Comparison of ENCODE assay signal across 1 cellular context in genomic region chr2:8684885-8685696, GRCh38.
A peak's percentile ranks its signal among the peaks of the same experiment; 100 is the strongest.
TF ChIP-seq lines count a peak whose summit lies in the region.

No MANE protein-coding gene starts in this region.

TF ChIP-seq in HepG2, 621 proteins besides CTCF, POLR2A, EP300 and RAD21 (continued from another document and continues in another):
- TF ChIP-seq, protein P1, sequence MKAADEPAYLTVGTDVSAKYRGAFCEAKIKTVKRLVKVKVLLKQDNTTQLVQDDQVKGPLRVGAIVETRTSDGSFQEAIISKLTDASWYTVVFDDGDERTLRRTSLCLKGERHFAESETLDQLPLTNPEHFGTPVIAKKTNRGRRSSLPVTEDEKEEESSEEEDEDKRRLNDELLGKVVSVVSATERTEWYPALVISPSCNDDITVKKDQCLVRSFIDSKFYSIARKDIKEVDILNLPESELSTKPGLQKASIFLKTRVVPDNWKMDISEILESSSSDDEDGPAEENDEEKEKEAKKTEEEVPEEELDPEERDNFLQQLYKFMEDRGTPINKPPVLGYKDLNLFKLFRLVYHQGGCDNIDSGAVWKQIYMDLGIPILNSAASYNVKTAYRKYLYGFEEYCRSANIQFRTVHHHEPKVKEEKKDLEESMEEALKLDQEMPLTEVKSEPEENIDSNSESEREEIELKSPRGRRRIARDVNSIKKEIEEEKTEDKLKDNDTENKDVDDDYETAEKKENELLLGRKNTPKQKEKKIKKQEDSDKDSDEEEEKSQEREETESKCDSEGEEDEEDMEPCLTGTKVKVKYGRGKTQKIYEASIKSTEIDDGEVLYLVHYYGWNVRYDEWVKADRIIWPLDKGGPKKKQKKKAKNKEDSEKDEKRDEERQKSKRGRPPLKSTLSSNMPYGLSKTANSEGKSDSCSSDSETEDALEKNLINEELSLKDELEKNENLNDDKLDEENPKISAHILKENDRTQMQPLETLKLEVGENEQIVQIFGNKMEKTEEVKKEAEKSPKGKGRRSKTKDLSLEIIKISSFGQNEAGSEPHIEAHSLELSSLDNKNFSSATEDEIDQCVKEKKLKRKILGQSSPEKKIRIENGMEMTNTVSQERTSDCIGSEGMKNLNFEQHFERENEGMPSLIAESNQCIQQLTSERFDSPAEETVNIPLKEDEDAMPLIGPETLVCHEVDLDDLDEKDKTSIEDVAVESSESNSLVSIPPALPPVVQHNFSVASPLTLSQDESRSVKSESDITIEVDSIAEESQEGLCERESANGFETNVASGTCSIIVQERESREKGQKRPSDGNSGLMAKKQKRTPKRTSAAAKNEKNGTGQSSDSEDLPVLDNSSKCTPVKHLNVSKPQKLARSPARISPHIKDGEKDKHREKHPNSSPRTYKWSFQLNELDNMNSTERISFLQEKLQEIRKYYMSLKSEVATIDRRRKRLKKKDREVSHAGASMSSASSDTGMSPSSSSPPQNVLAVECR (CRISPR knock-in tag; IDR thresholded peaks at IDR 0.05; ENCODE audit: borderline replicate concordance) = peak; percentile 61; the same call in 1 of the 2 replicates
- TF ChIP-seq, protein P2, sequence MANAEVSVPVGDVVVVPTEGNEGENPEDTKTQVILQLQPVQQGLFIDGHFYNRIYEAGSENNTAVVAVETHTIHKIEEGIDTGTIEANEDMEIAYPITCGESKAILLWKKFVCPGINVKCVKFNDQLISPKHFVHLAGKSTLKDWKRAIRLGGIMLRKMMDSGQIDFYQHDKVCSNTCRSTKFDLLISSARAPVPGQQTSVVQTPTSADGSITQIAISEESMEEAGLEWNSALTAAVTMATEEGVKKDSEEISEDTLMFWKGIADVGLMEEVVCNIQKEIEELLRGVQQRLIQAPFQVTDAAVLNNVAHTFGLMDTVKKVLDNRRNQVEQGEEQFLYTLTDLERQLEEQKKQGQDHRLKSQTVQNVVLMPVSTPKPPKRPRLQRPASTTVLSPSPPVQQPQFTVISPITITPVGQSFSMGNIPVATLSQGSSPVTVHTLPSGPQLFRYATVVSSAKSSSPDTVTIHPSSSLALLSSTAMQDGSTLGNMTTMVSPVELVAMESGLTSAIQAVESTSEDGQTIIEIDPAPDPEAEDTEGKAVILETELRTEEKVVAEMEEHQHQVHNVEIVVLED (CRISPR knock-in tag; IDR thresholded peaks at IDR 0.05; ENCODE audit: borderline replicate concordance) = peak; percentile 35; the same call in 1 of the 2 replicates
- TF ChIP-seq NKX3-1 (CRISPR knock-in tag; IDR thresholded peaks at IDR 0.05) (peak; percentile 5; the same call in 1 of the 2 replicates), ATF4 (CRISPR knock-in tag; IDR thresholded peaks at IDR 0.05) (peak in 1 of 2 experiments; percentile 17; a peak in 1 of 4 replicates), NONO (IDR thresholded peaks at IDR 0.05) (no peak), NONO (CRISPR knock-in tag; conservative IDR thresholded peaks at IDR 0.05) (peak; percentile 67; the same call in 1 of the 2 replicates), ZMYM3 (CRISPR knock-in tag; IDR thresholded peaks at IDR 0.05) (0 out of 2 replicates have a peak, but pooled peaks have one; percentile 22), ZNF674 (CRISPR knock-in tag; IDR thresholded peaks at IDR 0.05; ENCODE audit: low read depth) (0 out of 2 replicates have a peak, but pooled peaks have one; percentile 84), ONECUT2 (CRISPR knock-in tag; IDR thresholded peaks at IDR 0.05) (0 out of 2 replicates have a peak, but pooled peaks have one; percentile 12), ZNF18 (CRISPR knock-in tag; IDR thresholded peaks at IDR 0.05; ENCODE audit: insufficient replicate concordance) (peak; percentile 68), SUZ12 (IDR thresholded peaks at IDR 0.05; ENCODE audit: low read depth, low read length) (no peak), DNMT1 (CRISPR knock-in tag; IDR thresholded peaks at IDR 0.05) (peak; percentile 14; the same call in 1 of the 2 replicates), ZNF34 (CRISPR knock-in tag; IDR thresholded peaks at IDR 0.05; ENCODE audit: borderline replicate concordance) (no peak; the same call in 1 of the 2 replicates), BCL6 (CRISPR knock-in tag; IDR thresholded peaks at IDR 0.05) (peak; percentile 29; the same call in 1 of the 2 replicates), HOXA3 (CRISPR knock-in tag; IDR thresholded peaks at IDR 0.05) (peak; percentile 62; the same call in 1 of the 2 replicates), ZNF577 (CRISPR knock-in tag; IDR thresholded peaks at IDR 0.05; ENCODE audit: borderline replicate concordance, low read depth) (no peak), RNF2 (conservative IDR thresholded peaks at IDR 0.05; ENCODE audit: low read depth) (peak; percentile 76), ZNF468 (CRISPR knock-in tag; IDR thresholded peaks at IDR 0.05) (no peak), ZNF253 (CRISPR knock-in tag; IDR thresholded peaks at IDR 0.05; ENCODE audit: borderline replicate concordance) (0 out of 2 replicates have a peak, but pooled peaks have one; percentile 31), ZBTB38 (CRISPR knock-in tag; IDR thresholded peaks at IDR 0.05) (no peak; the same call in 1 of the 2 replicates), MEIS2 (CRISPR knock-in tag; IDR thresholded peaks at IDR 0.05) (peak; percentile 81), NFYB (CRISPR knock-in tag; IDR thresholded peaks at IDR 0.05) (peak; percentile 19; the same call in 1 of the 2 replicates), ZNF570 (CRISPR knock-in tag; IDR thresholded peaks at IDR 0.05; ENCODE audit: borderline replicate concordance) (peak; percentile 37; the same call in 1 of the 2 replicates), PHF21A (CRISPR knock-in tag; IDR thresholded peaks at IDR 0.05) (0 out of 2 replicates have a peak, but pooled peaks have one; percentile 19), SP5 (CRISPR knock-in tag; IDR thresholded peaks at IDR 0.05; ENCODE audit: borderline replicate concordance, low read depth) (peak; percentile 55; the same call in 1 of the 2 replicates), ZNF878 (CRISPR knock-in tag; IDR thresholded peaks at IDR 0.05) (no peak), RFXAP (CRISPR knock-in tag; IDR thresholded peaks at IDR 0.05; ENCODE audit: borderline replicate concordance) (0 out of 2 replicates have a peak, but pooled peaks have one; percentile 58), ZSCAN12 (CRISPR knock-in tag; IDR thresholded peaks at IDR 0.05) (0 out of 2 replicates have a peak, but pooled peaks have one; percentile 17), ZNF788 (CRISPR knock-in tag; IDR thresholded peaks at IDR 0.05; ENCODE audit: borderline replicate concordance) (no peak; the same call in 1 of the 2 replicates), RORA (CRISPR knock-in tag; IDR thresholded peaks at IDR 0.05) (no peak), KDM5B (CRISPR knock-in tag; IDR thresholded peaks at IDR 0.05; ENCODE audit: borderline replicate concordance) (peak; percentile 69; the same call in 1 of the 2 replicates)
- TF ChIP-seq, protein P3, sequence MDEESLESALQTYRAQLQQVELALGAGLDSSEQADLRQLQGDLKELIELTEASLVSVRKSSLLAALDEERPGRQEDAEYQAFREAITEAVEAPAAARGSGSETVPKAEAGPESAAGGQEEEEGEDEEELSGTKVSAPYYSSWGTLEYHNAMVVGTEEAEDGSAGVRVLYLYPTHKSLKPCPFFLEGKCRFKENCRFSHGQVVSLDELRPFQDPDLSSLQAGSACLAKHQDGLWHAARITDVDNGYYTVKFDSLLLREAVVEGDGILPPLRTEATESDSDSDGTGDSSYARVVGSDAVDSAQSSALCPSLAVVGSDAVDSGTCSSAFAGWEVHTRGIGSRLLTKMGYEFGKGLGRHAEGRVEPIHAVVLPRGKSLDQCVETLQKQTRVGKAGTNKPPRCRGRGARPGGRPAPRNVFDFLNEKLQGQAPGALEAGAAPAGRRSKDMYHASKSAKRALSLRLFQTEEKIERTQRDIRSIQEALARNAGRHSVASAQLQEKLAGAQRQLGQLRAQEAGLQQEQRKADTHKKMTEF (CRISPR knock-in tag; IDR thresholded peaks at IDR 0.05) = peak; percentile 69
- TF ChIP-seq, protein P4, sequence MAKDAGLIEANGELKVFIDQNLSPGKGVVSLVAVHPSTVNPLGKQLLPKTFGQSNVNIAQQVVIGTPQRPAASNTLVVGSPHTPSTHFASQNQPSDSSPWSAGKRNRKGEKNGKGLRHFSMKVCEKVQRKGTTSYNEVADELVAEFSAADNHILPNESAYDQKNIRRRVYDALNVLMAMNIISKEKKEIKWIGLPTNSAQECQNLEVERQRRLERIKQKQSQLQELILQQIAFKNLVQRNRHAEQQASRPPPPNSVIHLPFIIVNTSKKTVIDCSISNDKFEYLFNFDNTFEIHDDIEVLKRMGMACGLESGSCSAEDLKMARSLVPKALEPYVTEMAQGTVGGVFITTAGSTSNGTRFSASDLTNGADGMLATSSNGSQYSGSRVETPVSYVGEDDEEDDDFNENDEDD (CRISPR knock-in tag; IDR thresholded peaks at IDR 0.05; ENCODE audit: borderline replicate concordance) = peak; percentile 95
- TF ChIP-seq, protein P5, sequence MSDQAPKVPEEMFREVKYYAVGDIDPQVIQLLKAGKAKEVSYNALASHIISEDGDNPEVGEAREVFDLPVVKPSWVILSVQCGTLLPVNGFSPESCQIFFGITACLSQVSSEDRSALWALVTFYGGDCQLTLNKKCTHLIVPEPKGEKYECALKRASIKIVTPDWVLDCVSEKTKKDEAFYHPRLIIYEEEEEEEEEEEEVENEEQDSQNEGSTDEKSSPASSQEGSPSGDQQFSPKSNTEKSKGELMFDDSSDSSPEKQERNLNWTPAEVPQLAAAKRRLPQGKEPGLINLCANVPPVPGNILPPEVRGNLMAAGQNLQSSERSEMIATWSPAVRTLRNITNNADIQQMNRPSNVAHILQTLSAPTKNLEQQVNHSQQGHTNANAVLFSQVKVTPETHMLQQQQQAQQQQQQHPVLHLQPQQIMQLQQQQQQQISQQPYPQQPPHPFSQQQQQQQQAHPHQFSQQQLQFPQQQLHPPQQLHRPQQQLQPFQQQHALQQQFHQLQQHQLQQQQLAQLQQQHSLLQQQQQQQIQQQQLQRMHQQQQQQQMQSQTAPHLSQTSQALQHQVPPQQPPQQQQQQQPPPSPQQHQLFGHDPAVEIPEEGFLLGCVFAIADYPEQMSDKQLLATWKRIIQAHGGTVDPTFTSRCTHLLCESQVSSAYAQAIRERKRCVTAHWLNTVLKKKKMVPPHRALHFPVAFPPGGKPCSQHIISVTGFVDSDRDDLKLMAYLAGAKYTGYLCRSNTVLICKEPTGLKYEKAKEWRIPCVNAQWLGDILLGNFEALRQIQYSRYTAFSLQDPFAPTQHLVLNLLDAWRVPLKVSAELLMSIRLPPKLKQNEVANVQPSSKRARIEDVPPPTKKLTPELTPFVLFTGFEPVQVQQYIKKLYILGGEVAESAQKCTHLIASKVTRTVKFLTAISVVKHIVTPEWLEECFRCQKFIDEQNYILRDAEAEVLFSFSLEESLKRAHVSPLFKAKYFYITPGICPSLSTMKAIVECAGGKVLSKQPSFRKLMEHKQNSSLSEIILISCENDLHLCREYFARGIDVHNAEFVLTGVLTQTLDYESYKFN (CRISPR knock-in tag; conservative IDR thresholded peaks at IDR 0.05) = peak; percentile 49
- TF ChIP-seq, protein P6, sequence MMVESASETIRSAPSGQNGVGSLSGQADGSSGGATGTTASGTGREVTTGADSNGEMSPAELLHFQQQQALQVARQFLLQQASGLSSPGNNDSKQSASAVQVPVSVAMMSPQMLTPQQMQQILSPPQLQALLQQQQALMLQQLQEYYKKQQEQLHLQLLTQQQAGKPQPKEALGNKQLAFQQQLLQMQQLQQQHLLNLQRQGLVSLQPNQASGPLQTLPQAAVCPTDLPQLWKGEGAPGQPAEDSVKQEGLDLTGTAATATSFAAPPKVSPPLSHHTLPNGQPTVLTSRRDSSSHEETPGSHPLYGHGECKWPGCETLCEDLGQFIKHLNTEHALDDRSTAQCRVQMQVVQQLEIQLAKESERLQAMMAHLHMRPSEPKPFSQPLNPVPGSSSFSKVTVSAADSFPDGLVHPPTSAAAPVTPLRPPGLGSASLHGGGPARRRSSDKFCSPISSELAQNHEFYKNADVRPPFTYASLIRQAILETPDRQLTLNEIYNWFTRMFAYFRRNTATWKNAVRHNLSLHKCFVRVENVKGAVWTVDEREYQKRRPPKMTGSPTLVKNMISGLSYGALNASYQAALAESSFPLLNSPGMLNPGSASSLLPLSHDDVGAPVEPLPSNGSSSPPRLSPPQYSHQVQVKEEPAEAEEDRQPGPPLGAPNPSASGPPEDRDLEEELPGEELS (CRISPR knock-in tag; IDR thresholded peaks at IDR 0.05) = peak; percentile 57; the same call in 1 of the 2 replicates
- TF ChIP-seq, protein P7, sequence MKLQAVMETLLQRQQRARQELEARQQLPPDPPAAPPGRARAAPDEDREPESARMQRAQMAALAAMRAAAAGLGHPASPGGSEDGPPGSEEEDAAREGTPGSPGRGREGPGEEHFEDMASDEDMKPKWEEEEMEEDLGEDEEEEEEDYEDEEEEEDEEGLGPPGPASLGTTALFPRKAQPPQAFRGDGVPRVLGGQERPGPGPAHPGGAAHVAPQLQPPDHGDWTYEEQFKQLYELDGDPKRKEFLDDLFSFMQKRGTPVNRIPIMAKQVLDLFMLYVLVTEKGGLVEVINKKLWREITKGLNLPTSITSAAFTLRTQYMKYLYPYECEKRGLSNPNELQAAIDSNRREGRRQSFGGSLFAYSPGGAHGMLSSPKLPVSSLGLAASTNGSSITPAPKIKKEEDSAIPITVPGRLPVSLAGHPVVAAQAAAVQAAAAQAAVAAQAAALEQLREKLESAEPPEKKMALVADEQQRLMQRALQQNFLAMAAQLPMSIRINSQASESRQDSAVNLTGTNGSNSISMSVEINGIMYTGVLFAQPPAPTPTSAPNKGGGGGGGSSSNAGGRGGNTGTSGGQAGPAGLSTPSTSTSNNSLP (IDR thresholded peaks at IDR 0.05; ENCODE audit: low read depth, low read length) = no peak
- TF ChIP-seq, protein P8, sequence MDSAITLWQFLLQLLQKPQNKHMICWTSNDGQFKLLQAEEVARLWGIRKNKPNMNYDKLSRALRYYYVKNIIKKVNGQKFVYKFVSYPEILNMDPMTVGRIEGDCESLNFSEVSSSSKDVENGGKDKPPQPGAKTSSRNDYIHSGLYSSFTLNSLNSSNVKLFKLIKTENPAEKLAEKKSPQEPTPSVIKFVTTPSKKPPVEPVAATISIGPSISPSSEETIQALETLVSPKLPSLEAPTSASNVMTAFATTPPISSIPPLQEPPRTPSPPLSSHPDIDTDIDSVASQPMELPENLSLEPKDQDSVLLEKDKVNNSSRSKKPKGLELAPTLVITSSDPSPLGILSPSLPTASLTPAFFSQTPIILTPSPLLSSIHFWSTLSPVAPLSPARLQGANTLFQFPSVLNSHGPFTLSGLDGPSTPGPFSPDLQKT (CRISPR knock-in tag; IDR thresholded peaks at IDR 0.05; ENCODE audit: borderline replicate concordance) = 0 out of 2 replicates have a peak, but pooled peaks have one; percentile 44
